Comparison of ENCODE assay signal across 8 cellular contexts in genomic region chr22:38230108-38230825, GRCh38. TPM values are rescaled to one million over a fixed set of nuclear protein-coding genes. Genes with fewer than 3 reads are reported as not detected.
A peak's percentile ranks its signal among the peaks of the same experiment; 100 is the strongest.
DNase-seq lines count a peak whose midpoint lies in the region; ATAC-seq and TF ChIP-seq lines count a peak whose summit lies in the region.

No MANE protein-coding gene starts in this region.

- H4K20me1 ChIP-seq in BLaER1 treated with 17β-estradiol and CSF1 and Interleukin-3, amounts not matched to agents 10 nM and 100 nM = no peaks in the 10 kb centered on the region; a peak in 1 of 22 replicates

- H3K27me3 Mint-ChIP-seq in activated B cell treated with CpG ODN at 0.5 μM for 24 hours = no peaks in the 10 kb centered on the region
- no peaks in the 10 kb centered on the region for H3K27me3 Mint-ChIP-seq in natural killer cell (ENCODE audit: low read depth in 2 of 2)

- H3K4me2 ChIP-seq in BLaER1 treated with 17β-estradiol and CSF1 and Interleukin-3, amounts not matched to agents 10 nM and 100 nM = peak overlapping the region; percentile 72 to 98 (median 87)

- H3K9me3 Mint-ChIP-seq in activated B cell treated with CpG ODN at 0.5 μM for 24 hours (no peaks in the 10 kb centered on the region), natural killer cell (no peaks in the 10 kb centered on the region)

- peak; percentile 50 for ATAC-seq in activated B cell treated with CpG ODN at 0.5 μM for 24 hours (ENCODE audit: low read depth)
- ATAC-seq in natural killer cell = peak; percentile 83 to 86 (median 86)
- no peak for ATAC-seq in HG03135 (IDR thresholded peaks at IDR 0.05; ENCODE audit: unreplicated experiment)
- no peak for ATAC-seq in HG03432 (IDR thresholded peaks at IDR 0.05; ENCODE audit: unreplicated experiment)
- ATAC-seq in HG03045 (IDR thresholded peaks at IDR 0.05; ENCODE audit: unreplicated experiment) = no peak

- DNase-seq in HL-60 (ENCODE audit: low read depth in 1 of 2, low spot score in 1 of 2) = peak in 1 of 2 experiments; percentile 60
- no peak for DNase-seq in activated B cell treated with CpG ODN at 0.5 μM for 24 hours
- DNase-seq in epithelial cell of proximal tubule (ENCODE audit: low read depth) = no peak
- peak; percentile 60 for DNase-seq in natural killer cell

- peak overlapping the region; percentile 17 to 78 (median 59); a peak in 21 of 22 replicates for H3K9ac ChIP-seq in BLaER1 treated with 17β-estradiol and CSF1 and Interleukin-3, amounts not matched to agents 10 nM and 100 nM

- H3K36me3 Mint-ChIP-seq in activated B cell treated with CpG ODN at 0.5 μM for 24 hours (ENCODE audit: low read depth) (peaks cover 26% of the 10 kb centered on the region), natural killer cell (no peaks in the 10 kb centered on the region)

- H3K9me3 ChIP-seq in BLaER1 treated with 17β-estradiol and CSF1 and Interleukin-3, amounts not matched to agents 10 nM and 100 nM (replicated peaks in 1 of 11) = no peaks in the 10 kb centered on the region

- H3K4me1 Mint-ChIP-seq in activated B cell treated with CpG ODN at 0.5 μM for 24 hours = no peaks in the 10 kb centered on the region
- peaks cover 20 to 35% of the 10 kb centered on the region in 2 donors for H3K4me1 Mint-ChIP-seq in natural killer cell

- H3K4me3 ChIP-seq in BLaER1 treated with 17β-estradiol and CSF1 and Interleukin-3, amounts not matched to agents 10 nM and 100 nM = peak overlapping the region in 3 of 10 experiments; percentile 11 to 43 (median 18); a peak in 3 of 20 replicates
- H3K4me3 ChIP-seq in HL-60 (replicated peaks; ENCODE audit: insufficient read depth, low read length) (no peak overlapping the region), epithelial cell of proximal tubule (ENCODE audit: low read depth, low read length) (no peak overlapping the region)

- CTCF ChIA-PET in activated B cell treated with CpG ODN at 0.5 μM for 24 hours (lab: Charles Lee) = interaction anchor here (0.9 to 5.1 kb wide), 4 partner anchors 21 to 178 kb away, joined by 3 to 31 read pairs (median 4); partner anchors contain the start of gene PICK1

- TF ChIP-seq CTCF in HL-60 (IDR thresholded peaks at IDR 0.05; ENCODE audit: insufficient read depth, low read length) = peak; percentile 18
- no peak for TF ChIP-seq CTCF in activated B cell treated with CpG ODN at 0.5 μM for 24 hours (IDR thresholded peaks at IDR 0.05)
- peak; percentile 53 for TF ChIP-seq CTCF in epithelial cell of proximal tubule (conservative IDR thresholded peaks at IDR 0.05; ENCODE audit: low read depth, low read length)
- TF ChIP-seq CTCF in natural killer cell (IDR thresholded peaks at IDR 0.05) = peak; percentile 60

- H3K27ac Mint-ChIP-seq in activated B cell treated with CpG ODN at 0.5 μM for 24 hours (no peak overlapping the region), natural killer cell (peak overlapping the region; percentile 90 to 92)

- peaks cover 46 to 69% (median 54%) of the 10 kb centered on the region in 10 experiments for H3K4me1 ChIP-seq in BLaER1 treated with 17β-estradiol and CSF1 and Interleukin-3, amounts not matched to agents 10 nM and 100 nM

- POLR2A ChIA-PET in activated B cell treated with CpG ODN at 0.5 μM for 24 hours (lab: Charles Lee) = no interaction called here

- no peak overlapping the region for H3K4me3 Mint-ChIP-seq in activated B cell treated with CpG ODN at 0.5 μM for 24 hours
- H3K4me3 Mint-ChIP-seq in natural killer cell = peak overlapping the region; percentile 17

- H3K27me3 ChIP-seq in BLaER1 treated with 17β-estradiol and CSF1 and Interleukin-3, amounts not matched to agents 10 nM and 100 nM = no peaks in the 10 kb centered on the region
- H3K27me3 ChIP-seq in HL-60 (ENCODE audit: insufficient read depth, poor library complexity, severe bottlenecking) = no peaks in the 10 kb centered on the region

- intact Hi-C loops in activated B cell treated with CpG ODN at 0.5 μM for 24 hours (cut with micrococcal nuclease) = loop anchor here (1.0 kb wide), 3 partner anchors 116 to 178 kb away; no protein-coding TSS in a partner anchor
- intact Hi-C loops in natural killer cell (cut with micrococcal nuclease) = loop anchor here (1.0 kb wide), 2 partner anchors 116 to 178 kb away; no protein-coding TSS in a partner anchor

- peaks cover 37 to 78% (median 61%) of the 10 kb centered on the region in 11 experiments for H3K36me3 ChIP-seq in BLaER1 treated with 17β-estradiol and CSF1 and Interleukin-3, amounts not matched to agents 10 nM and 100 nM

- peak overlapping the region; percentile 57 to 83 (median 74) for H3K27ac ChIP-seq in BLaER1 treated with 17β-estradiol and CSF1 and Interleukin-3, amounts not matched to agents 10 nM and 100 nM
- H3K27ac ChIP-seq in HL-60 (replicated peaks) = no peak overlapping the region

RNA-seq across cellular contexts. Expression of gene MAFF, which starts 28.5 kb away (rescaled TPM):
- total RNA-seq in activated B cell treated with CpG ODN at 0.5 μM for 24 hours (2.3 and 4.5 TPM in 2 replicates), epithelial cell of proximal tubule (30.6 and 42.1 TPM in 2 replicates), natural killer cell (100 to 1,000 TPM; 168 to 215 (median 187) TPM)

RNA-seq across cellular contexts. Expression of gene TMEM184B, which starts 42.5 kb away (rescaled TPM):
- 17.4 and 24.0 TPM in 2 replicates for total RNA-seq in activated B cell treated with CpG ODN at 0.5 μM for 24 hours
- 51.9 and 90.2 TPM in 2 replicates for total RNA-seq in epithelial cell of proximal tubule
- 10 to 100 TPM; 58.1 to 72.5 (median 68.6) TPM for total RNA-seq in natural killer cell

RNA-seq across cellular contexts. Expression of gene PLA2G6, which starts 48.6 kb away (rescaled TPM):
- 53.0 and 64.0 TPM in 2 replicates for total RNA-seq in activated B cell treated with CpG ODN at 0.5 μM for 24 hours
- total RNA-seq in epithelial cell of proximal tubule = 5.6 and 13.5 TPM in 2 replicates
- total RNA-seq in natural killer cell = 100 to 1,000 TPM; 137 to 167 (median 145) TPM

Comparison
In these comparisons a context has a peak if more than half of its experiments do, and no peak if none do; other contexts are left out.
1. ATAC-seq: peak in activated B cell treated with CpG ODN at 0.5 μM for 24 hours (single experiment) and natural killer cell (3 of 3); none in HG03135 (single experiment), HG03432 (single experiment) and HG03045 (single experiment).